In genomic region chr2:226873051-226873620, GRCh38 we compare ENCODE assay signal across 9 cellular contexts. TPM values are rescaled to one million over a fixed set of nuclear protein-coding genes. Genes with fewer than 3 reads are reported as not detected.
A peak's percentile ranks its signal among the peaks of the same experiment; 100 is the strongest.
DNase-seq lines count a peak whose midpoint lies in the region; ATAC-seq, FAIRE-seq and TF ChIP-seq lines count a peak whose summit lies in the region.
"Had no signal": no experiment of that assay in that cellular context is flagged by ENCODE, and none has a peak within 500 bp of the region (broad histone marks: within the 10 kb centered on the region; RNA-seq: fewer than 3 reads in every experiment).

No MANE protein-coding gene starts in this region.

- H3K27me3 ChIP-seq in Loucy (ENCODE audit: insufficient read depth, low read length, poor library complexity, severe bottlenecking), result no peaks in the 10 kb centered on the region
- H3K27me3 ChIP-seq in esophagus squamous epithelium, result no peaks in the 10 kb centered on the region

- no peaks in the 10 kb centered on the region for H3K36me3 ChIP-seq in Loucy (ENCODE audit: insufficient read depth, low read length)
- H3K36me3 ChIP-seq in esophagus squamous epithelium, result peaks cover 0 to 35% (median 0%) of the 10 kb centered on the region in 3 donors

- H3K27me3 Mint-ChIP-seq in HFFc6 (ENCODE audit: insufficient read depth), result no peaks in the 10 kb centered on the region; the same call in 1 of the 2 replicates

- no peaks in the 10 kb centered on the region for H3K79me2 ChIP-seq in Loucy (ENCODE audit: insufficient read depth, low read length)

- WGBS in esophagus squamous epithelium, 2 donors, result 29 to 77% methylated on average over 1 to 2 of the region's 2 CpGs

- no peaks in the 10 kb centered on the region for H3K9me2 ChIP-seq in Loucy (replicated peaks; ENCODE audit: low read depth, low read length)

- H3K4me3 ChIP-seq in Loucy (ENCODE audit: low read length, poor library complexity, severe bottlenecking) (peak overlapping the region; percentile 36), fibroblast of mammary gland (ENCODE audit: control insufficient read depth, low read depth, low read length) (no peak overlapping the region), esophagus squamous epithelium (no peak overlapping the region)
- H3K4me3 ChIP-seq: lung had no signal

- DNase-seq in HFFc6 (peak; percentile 65), fibroblast of mammary gland (ENCODE audit: low read depth) (peak; percentile 52), HTR-8/SVneo (ENCODE audit: insufficient read length, low spot score) (no peak), esophagus squamous epithelium (lab: John Stamatoyannopoulos, UW) (no peak), superior temporal gyrus (ENCODE audit: extremely low spot score) (no peak), NCI-H2081 (lab: John Stamatoyannopoulos, UW) (no peak)

- H3K9ac ChIP-seq in Loucy (ENCODE audit: low read depth, low read length, poor library complexity, severe bottlenecking), result no peak overlapping the region

- peaks cover 34% of the 10 kb centered on the region for H3K4me1 Mint-ChIP-seq in HFFc6 (ENCODE audit: low read depth)

- H3F3A ChIP-seq in Loucy (ENCODE audit: low read depth), result no peaks in the 10 kb centered on the region

- H3K27ac ChIP-seq in esophagus squamous epithelium, result no peak overlapping the region

- no peaks in the 10 kb centered on the region for H4K20me1 ChIP-seq in Loucy (ENCODE audit: insufficient read depth, low read length, poor library complexity, severe bottlenecking)

- H3K9me3 ChIP-seq in Loucy (ENCODE audit: insufficient read depth, low read depth, low read length) (no peaks in the 10 kb centered on the region), esophagus squamous epithelium (no peaks in the 10 kb centered on the region)

- peaks cover 41% of the 10 kb centered on the region for H3K36me3 Mint-ChIP-seq in HFFc6 (ENCODE audit: low read depth)

- intact Hi-C loops in esophagus squamous epithelium (cut with DNase I), result no loop called here

- H3K4me3 Mint-ChIP-seq in HFFc6, result peak overlapping the region; percentile 7; the same call in 1 of the 2 replicates

- no peak for TF ChIP-seq POLR2A in esophagus squamous epithelium (IDR thresholded peaks at IDR 0.05)

- peak; percentile 55 for ATAC-seq in GM19035 (IDR thresholded peaks at IDR 0.05; ENCODE audit: unreplicated experiment)

- no peaks in the 10 kb centered on the region for H3K9me3 Mint-ChIP-seq in HFFc6

- peak overlapping the region; percentile 6 for H2AFZ ChIP-seq in Loucy (ENCODE audit: low read length)

- FAIRE-seq in HTR-8/SVneo (lab: Jason Lieb, UNC), result no peak

- H3K4me1 ChIP-seq in Loucy (ENCODE audit: insufficient read depth, low read length, poor library complexity, severe bottlenecking), result peaks cover 21% of the 10 kb centered on the region
- H3K4me1 ChIP-seq in esophagus squamous epithelium, result no peaks in the 10 kb centered on the region

- peak overlapping the region; percentile 65 for H3K27ac Mint-ChIP-seq in HFFc6

- H3K4me2 ChIP-seq in Loucy (ENCODE audit: low read depth, low read length, poor library complexity, severe bottlenecking), result peak overlapping the region; percentile 62

- peak; percentile 30 for TF ChIP-seq CTCF in HFFc6 (IDR thresholded peaks at IDR 0.05)
- TF ChIP-seq CTCF in Loucy (conservative IDR thresholded peaks at IDR 0.05; ENCODE audit: low read length), result peak; percentile 56
- no peak for TF ChIP-seq CTCF in fibroblast of mammary gland (conservative IDR thresholded peaks at IDR 0.05; ENCODE audit: control insufficient read depth, insufficient read depth, low read depth, low read length)
- TF ChIP-seq CTCF in esophagus squamous epithelium (IDR thresholded peaks at IDR 0.05), result no peak

RNA-seq across cellular contexts. Expression of gene RHBDD1, which starts 37.3 kb away (rescaled TPM):
- 10 to 100 TPM; 34.3 to 50.7 (median 42.3) TPM for total RNA-seq in HFFc6 (2021; fragmentation: NEBNext Ultra II Directional; extraction: Animal tissue kit (Norgen Biotek cat#: 25700))
- 10 to 100 TPM in 2 of 4 donors, 1 to 10 TPM in 2; 6.8 to 14.4 (median 10.3) TPM for total RNA-seq in esophagus squamous epithelium

Comparison
In these comparisons a context has a peak if more than half of its experiments do, and no peak if none do; other contexts are left out.
1. DNase-seq: peak in HFFc6 (single experiment) and fibroblast of mammary gland (single experiment); none in HTR-8/SVneo (single experiment), esophagus squamous epithelium (single experiment), superior temporal gyrus (single experiment) and NCI-H2081 (0 of 2).
2. CTCF ChIP-seq: peak in HFFc6 (single experiment) and Loucy (single experiment); none in fibroblast of mammary gland (single experiment) and esophagus squamous epithelium (0 of 6).